ENCODE assay signal across 8 cellular contexts in the genomic region with DNA sequence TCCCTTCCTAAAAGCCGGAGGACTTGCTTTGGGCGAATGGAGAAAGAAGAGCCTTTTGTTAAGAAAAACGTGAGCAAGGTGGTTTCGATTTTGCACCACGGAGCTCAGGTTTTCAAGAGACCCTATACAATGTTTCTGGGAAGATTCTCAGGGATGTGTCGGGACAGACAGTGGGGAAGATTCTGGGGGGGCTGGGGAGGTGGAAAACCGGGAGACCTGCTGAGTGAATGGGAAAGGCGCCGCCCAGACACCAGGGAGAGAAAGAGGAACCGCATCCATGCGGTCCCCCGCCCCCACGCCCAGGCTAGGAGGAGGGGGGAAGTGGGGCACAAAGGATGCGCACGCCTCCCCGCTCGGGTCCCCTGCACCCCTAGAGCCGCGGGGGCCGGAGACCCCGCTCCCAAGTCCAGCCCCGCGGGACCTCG. TPM values are rescaled to one million over a fixed set of nuclear protein-coding genes. Genes with fewer than 3 reads are reported as not detected.
DNase-seq lines count a peak whose midpoint lies in the region; ATAC-seq and TF ChIP-seq lines count a peak whose summit lies in the region.

No MANE protein-coding gene starts in this region.

- peaks cover 51% of the 10 kb centered on the region for H3K36me3 Mint-ChIP-seq in GM23338 (ENCODE audit: low read depth)
- peaks cover 33% of the 10 kb centered on the region for H3K36me3 Mint-ChIP-seq in activated B cell treated with CpG ODN at 0.5 μM for 24 hours (ENCODE audit: low read depth)
- peaks cover 11% of the 10 kb centered on the region for H3K36me3 Mint-ChIP-seq in chondrocyte (ENCODE audit: low read depth)

- CTCF ChIA-PET in activated B cell treated with CpG ODN at 0.5 μM for 24 hours (lab: Charles Lee), result interaction anchor here (0.7 to 2.3 kb wide), 2 partner anchors 16 to 44 kb away, joined by 4 to 8 read pairs; no protein-coding TSS in a partner anchor

- peaks cover 36% of the 10 kb centered on the region for H3K4me1 ChIP-seq in GM23338 (ENCODE audit: insufficient read depth)
- peaks cover 0 to 17% (median 14%) of the 10 kb centered on the region in 4 donors for H3K4me1 ChIP-seq in liver (ENCODE audit: control insufficient read depth in 4 of 4, insufficient read depth in 4 of 4, low read length in 3 of 4)

- H3K27ac Mint-ChIP-seq in GM23338, result peak overlapping the region; percentile 98
- H3K27ac Mint-ChIP-seq in activated B cell treated with CpG ODN at 0.5 μM for 24 hours, result peak overlapping the region; percentile 95
- H3K27ac Mint-ChIP-seq in chondrocyte (ENCODE audit: unreplicated experiment), result peak overlapping the region; percentile 99

- H3K9me3 ChIP-seq in MG63, result no peaks in the 10 kb centered on the region
- H3K9me3 ChIP-seq in liver (ENCODE audit: control insufficient read depth in 4 of 4, low read length in 3 of 4), result no peaks in the 10 kb centered on the region

- TF ChIP-seq CTCF in GM23338 (conservative IDR thresholded peaks at IDR 0.05; ENCODE audit: low read depth in 2 of 2) (no peak), activated B cell treated with CpG ODN at 0.5 μM for 24 hours (IDR thresholded peaks at IDR 0.05) (no peak), chondrocyte (IDR thresholded peaks at IDR 0.05) (no peak), liver (IDR thresholded peaks at IDR 0.05; ENCODE audit: low read depth, low read length, missing input control) (no peak)

- H3K9me2 ChIP-seq in GM23338 (ENCODE audit: insufficient read depth), result no peaks in the 10 kb centered on the region

- DNase-seq in GDM1 (lab: John Stamatoyannopoulos, UW), result peak; percentile 55
- peak; percentile 74 for DNase-seq in GM23338 (ENCODE audit: low spot score)
- peak; percentile 59 for DNase-seq in MG63
- DNase-seq in activated B cell treated with CpG ODN at 0.5 μM for 24 hours, result peak; percentile 68
- DNase-seq in chondrocyte (ENCODE audit: low spot score), result peak; percentile 87
- peak; percentile 17 to 47 (median 19) for DNase-seq in stimulated activated CD4-positive, alpha-beta T cell treated with anti-CD3 and anti-CD28 coated beads, TNF-alpha, amount 100 ng/mL, for 24 hours (ENCODE audit: low read depth in 3 of 3)
- DNase-seq in cortex of kidney (lab: John Stamatoyannopoulos, UW), result no peak

- H3K27me3 ChIP-seq in GM23338 (ENCODE audit: insufficient read depth) (no peaks in the 10 kb centered on the region), MG63 (no peaks in the 10 kb centered on the region), liver (ENCODE audit: control insufficient read depth in 4 of 4, insufficient read depth in 4 of 4, low read length in 3 of 4) (no peaks in the 10 kb centered on the region)

- peaks cover 49% of the 10 kb centered on the region for H4K20me1 ChIP-seq in GM23338 (replicated peaks; ENCODE audit: insufficient read depth)

- H3K27ac ChIP-seq in GM23338 (ENCODE audit: low read depth) (peak overlapping the region; percentile 93), liver (ENCODE audit: low read depth in 1 of 2, low read length in 2 of 2) (peak overlapping the region; percentile 97 to 99)

- H2AFZ ChIP-seq in GM23338, result no peak overlapping the region

- peak overlapping the region; percentile 82 for H3K4me2 ChIP-seq in GM23338

- H3K79me2 ChIP-seq in GM23338 (replicated peaks; ENCODE audit: insufficient read depth), result peaks cover 57% of the 10 kb centered on the region

- H3F3A ChIP-seq in GM23338 (replicated peaks; ENCODE audit: low read depth), result no peaks in the 10 kb centered on the region

- H3K36me3 ChIP-seq in GM23338 (ENCODE audit: insufficient read depth), result peaks cover 17% of the 10 kb centered on the region
- peaks cover 44% of the 10 kb centered on the region for H3K36me3 ChIP-seq in MG63
- peaks cover 0 to 3% (median 1%) of the 10 kb centered on the region in 4 donors for H3K36me3 ChIP-seq in liver (ENCODE audit: control insufficient read depth in 4 of 4, insufficient read depth in 3 of 4, low read depth in 1 of 4, low read length in 3 of 4)

- H3K9ac ChIP-seq in liver (ENCODE audit: low read depth in 1 of 2, low read length in 2 of 2), result peak overlapping the region; percentile 94 to 97

- under 1% methylated on average over 24 of the region's 24 CpGs for WGBS in liver

- POLR2A ChIA-PET in activated B cell treated with CpG ODN at 0.5 μM for 24 hours (lab: Charles Lee), result interaction anchor here (0.6 to 3.8 kb wide), 15 partner anchors 17 to 646 kb away, joined by 3 to 37 read pairs (median 4); a partner anchor contains a TSS

- peak; percentile 43 for ATAC-seq in GM23338
- peak; percentile 17 for ATAC-seq in activated B cell treated with CpG ODN at 0.5 μM for 24 hours (ENCODE audit: low read depth)

- H3K27me3 Mint-ChIP-seq in GM23338 (ENCODE audit: insufficient read depth, low read depth, poor library complexity), result peaks cover 18% of the 10 kb centered on the region
- no peaks in the 10 kb centered on the region for H3K27me3 Mint-ChIP-seq in activated B cell treated with CpG ODN at 0.5 μM for 24 hours
- H3K27me3 Mint-ChIP-seq in chondrocyte (ENCODE audit: low read depth), result no peaks in the 10 kb centered on the region

- H3K9me3 Mint-ChIP-seq in GM23338 (no peaks in the 10 kb centered on the region; the same call in 2 of the 3 replicates), activated B cell treated with CpG ODN at 0.5 μM for 24 hours (no peaks in the 10 kb centered on the region), chondrocyte (ENCODE audit: low read depth) (no peaks in the 10 kb centered on the region)

- H3K4me3 Mint-ChIP-seq in GM23338, result peak overlapping the region; percentile 94
- H3K4me3 Mint-ChIP-seq in activated B cell treated with CpG ODN at 0.5 μM for 24 hours, result peak overlapping the region; percentile 95
- peak overlapping the region; percentile 82 for H3K4me3 Mint-ChIP-seq in chondrocyte (ENCODE audit: unreplicated experiment)

- peaks cover 31% of the 10 kb centered on the region for H3K4me1 Mint-ChIP-seq in GM23338
- peaks cover 34% of the 10 kb centered on the region for H3K4me1 Mint-ChIP-seq in activated B cell treated with CpG ODN at 0.5 μM for 24 hours
- peaks cover 45% of the 10 kb centered on the region for H3K4me1 Mint-ChIP-seq in chondrocyte (ENCODE audit: low read depth)

- no peak for TF ChIP-seq RAD21 in liver (IDR thresholded peaks at IDR 0.05)

- peak overlapping the region; percentile 99 for H3K4me3 ChIP-seq in GM23338
- H3K4me3 ChIP-seq in MG63, result peak overlapping the region; percentile 96
- H3K4me3 ChIP-seq in liver (ENCODE audit: low read depth in 1 of 3, low read length in 3 of 3), result peak overlapping the region; percentile 82 to 92 (median 86)

- intact Hi-C loops in activated B cell treated with CpG ODN at 0.5 μM for 24 hours (cut with micrococcal nuclease), result loop anchor here (2.0 to 10.0 kb wide), 3 partner anchors 311 to 443 kb away; a partner anchor contains a TSS

TF ChIP-seq in GM23338, 12 proteins besides CTCF, POLR2A, EP300 and RAD21 (continues in another document):
- TF ChIP-seq POLR2AphosphoS5 (IDR thresholded peaks at IDR 0.05; ENCODE audit: low read depth), result no peak

TF ChIP-seq in liver, 16 proteins besides CTCF, POLR2A, EP300 and RAD21 (continues in another document):
- TF ChIP-seq JUND (IDR thresholded peaks at IDR 0.05) (no peak), GABPA (IDR thresholded peaks at IDR 0.05 in 1 of 2, conservative IDR thresholded peaks at IDR 0.05 in 1 of 2) (no peak), FOXA2 (IDR thresholded peaks at IDR 0.05) (no peak), EGR1 (IDR thresholded peaks at IDR 0.05; ENCODE audit: low read depth in 2 of 2) (no peak), YY1 (IDR thresholded peaks at IDR 0.05) (no peak), TAF1 (conservative IDR thresholded peaks at IDR 0.05) (no peak), NR2F2 (IDR thresholded peaks at IDR 0.05) (no peak)
- TF ChIP-seq, protein P1, sequence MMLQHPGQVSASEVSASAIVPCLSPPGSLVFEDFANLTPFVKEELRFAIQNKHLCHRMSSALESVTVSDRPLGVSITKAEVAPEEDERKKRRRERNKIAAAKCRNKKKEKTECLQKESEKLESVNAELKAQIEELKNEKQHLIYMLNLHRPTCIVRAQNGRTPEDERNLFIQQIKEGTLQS (IDR thresholded peaks at IDR 0.05), result no peak

RNA-seq across cellular contexts. Expression of a gene that starts 0.7 kb away (rescaled TPM):
- 179 and 180 TPM in 2 replicates for total RNA-seq in GM23338 (2014; rRNA removed; shearing (Covaris generic))
- 82.2 and 97.0 TPM in 2 replicates for polyA plus RNA-seq in GM23338 (2016; fragmentation: Nextera tagmentation; extraction: Ambion mirVana)
- 74.2 and 95.2 TPM in 2 replicates for total RNA-seq in MG63 (2014; rRNA removed; shearing (Covaris generic); ENCODE audit: low replicate concordance)
- 70.5 and 71.1 TPM in 2 replicates for total RNA-seq in activated B cell treated with CpG ODN at 0.5 μM for 24 hours
- total RNA-seq in chondrocyte, result 195 to 208 TPM (median 205 TPM) in 3 replicates
- 10 to 100 TPM; 43.1 to 46.7 TPM for total RNA-seq in liver
- 10 to 100 TPM; 11.6 to 43.9 TPM for polyA plus RNA-seq in liver

RNA-seq across cellular contexts. Expression of a gene that starts 51.4 kb away (rescaled TPM):
- total RNA-seq in GM23338 (2014; rRNA removed; shearing (Covaris generic)), result 11.4 and 12.7 TPM in 2 replicates
- polyA plus RNA-seq in GM23338 (2016; fragmentation: Nextera tagmentation; extraction: Ambion mirVana) (4.9 and 9.7 TPM in 2 replicates), liver (1 to 10 TPM; 1.7 to 2.3 TPM)
- not detected in 2 replicates for total RNA-seq in MG63 (2014; rRNA removed; shearing (Covaris generic); ENCODE audit: low replicate concordance)
- total RNA-seq in activated B cell treated with CpG ODN at 0.5 μM for 24 hours (0.55 TPM in 1 of 2 replicates, not detected in the other), chondrocyte (0.97 to 1.2 TPM (median 1.1 TPM) in 3 replicates), liver (1 to 10 TPM; 1.2 to 1.3 TPM)

RNA-seq across cellular contexts. Expression of a gene that starts 55.6 kb away (rescaled TPM):
- 47.5 and 48.1 TPM in 2 replicates for total RNA-seq in GM23338 (2014; rRNA removed; shearing (Covaris generic))
- 437 and 458 TPM in 2 replicates for polyA plus RNA-seq in GM23338 (2016; fragmentation: Nextera tagmentation; extraction: Ambion mirVana)
- 68.7 and 72.8 TPM in 2 replicates for total RNA-seq in MG63 (2014; rRNA removed; shearing (Covaris generic); ENCODE audit: low replicate concordance)
- total RNA-seq in activated B cell treated with CpG ODN at 0.5 μM for 24 hours, result 63.4 and 65.6 TPM in 2 replicates
- total RNA-seq in chondrocyte, result 1,313 to 1,335 TPM (median 1,322 TPM) in 3 replicates
- 10 to 100 TPM; 25.5 to 39.2 TPM for total RNA-seq in liver
- polyA plus RNA-seq in liver, result 100 to 1,000 TPM; 169 to 186 TPM

Comparison
In these comparisons a context has a peak if more than half of its experiments do, and no peak if none do; other contexts are left out.
1. RNA of a gene that starts 55.6 kb away (total RNA-seq): 1,313 to 1,335 TPM in chondrocyte; 68.7 to 72.8 TPM in MG63, 63.4 to 65.6 TPM in activated B cell treated with CpG ODN at 0.5 μM for 24 hours, 47.5 to 48.1 TPM in GM23338 and 25.5 to 39.2 TPM in liver; every median in the first group is over 10 times any median in the second.
2. Peak in every context shown above with its lines, with median percentiles within 50 percentile points of each other: H3K4me3 ChIP-seq, H3K27ac Mint-ChIP-seq and H3K4me3 Mint-ChIP-seq.